1 cellular context compared by ENCODE assay signal in the genomic region with DNA sequence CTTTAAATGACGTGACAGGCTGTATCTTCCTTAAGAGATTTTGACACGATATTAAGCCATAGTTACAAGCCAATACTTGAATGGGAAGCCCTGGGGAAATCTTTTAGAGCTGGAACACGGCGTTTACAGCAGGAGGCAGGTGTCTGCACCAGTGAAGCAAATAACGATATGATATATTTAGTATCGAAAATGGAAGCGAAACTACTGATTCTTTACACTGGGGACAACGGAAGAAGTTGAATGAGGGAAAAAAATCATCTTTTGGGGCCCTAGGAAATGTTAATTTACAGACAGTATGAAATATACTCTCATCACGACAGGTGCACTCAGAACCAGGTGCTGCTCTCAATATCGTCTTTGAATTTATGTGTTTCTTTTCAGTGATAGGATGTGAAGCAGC.
TF ChIP-seq lines count a peak whose summit lies in the region.

No MANE protein-coding gene starts in this region.

TF ChIP-seq in GM12878, 131 proteins besides CTCF, POLR2A, EP300 and RAD21 (continued from another document and continues in another):
- TF ChIP-seq, protein P1, sequence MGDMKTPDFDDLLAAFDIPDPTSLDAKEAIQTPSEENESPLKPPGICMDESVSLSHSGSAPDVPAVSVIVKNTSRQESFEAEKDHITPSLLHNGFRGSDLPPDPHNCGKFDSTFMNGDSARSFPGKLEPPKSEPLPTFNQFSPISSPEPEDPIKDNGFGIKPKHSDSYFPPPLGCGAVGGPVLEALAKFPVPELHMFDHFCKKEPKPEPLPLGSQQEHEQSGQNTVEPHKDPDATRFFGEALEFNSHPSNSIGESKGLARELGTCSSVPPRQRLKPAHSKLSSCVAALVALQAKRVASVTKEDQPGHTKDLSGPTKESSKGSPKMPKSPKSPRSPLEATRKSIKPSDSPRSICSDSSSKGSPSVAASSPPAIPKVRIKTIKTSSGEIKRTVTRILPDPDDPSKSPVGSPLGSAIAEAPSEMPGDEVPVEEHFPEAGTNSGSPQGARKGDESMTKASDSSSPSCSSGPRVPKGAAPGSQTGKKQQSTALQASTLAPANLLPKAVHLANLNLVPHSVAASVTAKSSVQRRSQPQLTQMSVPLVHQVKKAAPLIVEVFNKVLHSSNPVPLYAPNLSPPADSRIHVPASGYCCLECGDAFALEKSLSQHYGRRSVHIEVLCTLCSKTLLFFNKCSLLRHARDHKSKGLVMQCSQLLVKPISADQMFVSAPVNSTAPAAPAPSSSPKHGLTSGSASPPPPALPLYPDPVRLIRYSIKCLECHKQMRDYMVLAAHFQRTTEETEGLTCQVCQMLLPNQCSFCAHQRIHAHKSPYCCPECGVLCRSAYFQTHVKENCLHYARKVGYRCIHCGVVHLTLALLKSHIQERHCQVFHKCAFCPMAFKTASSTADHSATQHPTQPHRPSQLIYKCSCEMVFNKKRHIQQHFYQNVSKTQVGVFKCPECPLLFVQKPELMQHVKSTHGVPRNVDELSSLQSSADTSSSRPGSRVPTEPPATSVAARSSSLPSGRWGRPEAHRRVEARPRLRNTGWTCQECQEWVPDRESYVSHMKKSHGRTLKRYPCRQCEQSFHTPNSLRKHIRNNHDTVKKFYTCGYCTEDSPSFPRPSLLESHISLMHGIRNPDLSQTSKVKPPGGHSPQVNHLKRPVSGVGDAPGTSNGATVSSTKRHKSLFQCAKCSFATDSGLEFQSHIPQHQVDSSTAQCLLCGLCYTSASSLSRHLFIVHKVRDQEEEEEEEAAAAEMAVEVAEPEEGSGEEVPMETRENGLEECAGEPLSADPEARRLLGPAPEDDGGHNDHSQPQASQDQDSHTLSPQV (IDR thresholded peaks at IDR 0.05) = no peak
- TF ChIP-seq PML (IDR thresholded peaks at IDR 0.05; ENCODE audit: low read length) = peak; percentile 49; the same call in 1 of the 2 replicates
- peak; percentile 93 for TF ChIP-seq MEF2B (IDR thresholded peaks at IDR 0.05; ENCODE audit: partially characterized antibody, poor library complexity, severe bottlenecking)
- TF ChIP-seq ZNF207 (IDR thresholded peaks at IDR 0.05; ENCODE audit: borderline replicate concordance) = no peak
- no peak for TF ChIP-seq TARDBP (IDR thresholded peaks at IDR 0.05; ENCODE audit: borderline replicate concordance)
- TF ChIP-seq, protein P2, sequence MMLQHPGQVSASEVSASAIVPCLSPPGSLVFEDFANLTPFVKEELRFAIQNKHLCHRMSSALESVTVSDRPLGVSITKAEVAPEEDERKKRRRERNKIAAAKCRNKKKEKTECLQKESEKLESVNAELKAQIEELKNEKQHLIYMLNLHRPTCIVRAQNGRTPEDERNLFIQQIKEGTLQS (IDR thresholded peaks at IDR 0.05; ENCODE audit: borderline replicate concordance, extremely low read depth, low read depth, low read length) = no peak
- TF ChIP-seq, protein P3, sequence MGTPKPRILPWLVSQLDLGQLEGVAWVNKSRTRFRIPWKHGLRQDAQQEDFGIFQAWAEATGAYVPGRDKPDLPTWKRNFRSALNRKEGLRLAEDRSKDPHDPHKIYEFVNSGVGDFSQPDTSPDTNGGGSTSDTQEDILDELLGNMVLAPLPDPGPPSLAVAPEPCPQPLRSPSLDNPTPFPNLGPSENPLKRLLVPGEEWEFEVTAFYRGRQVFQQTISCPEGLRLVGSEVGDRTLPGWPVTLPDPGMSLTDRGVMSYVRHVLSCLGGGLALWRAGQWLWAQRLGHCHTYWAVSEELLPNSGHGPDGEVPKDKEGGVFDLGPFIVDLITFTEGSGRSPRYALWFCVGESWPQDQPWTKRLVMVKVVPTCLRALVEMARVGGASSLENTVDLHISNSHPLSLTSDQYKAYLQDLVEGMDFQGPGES (IDR thresholded peaks at IDR 0.05) = no peak
- no peak for TF ChIP-seq CBFB (IDR thresholded peaks at IDR 0.05; ENCODE audit: low read depth)
- TF ChIP-seq ZZZ3 (IDR thresholded peaks at IDR 0.05; ENCODE audit: control insufficient read depth, insufficient read length, low read depth) = no peak
- no peak for TF ChIP-seq PAX8 (IDR thresholded peaks at IDR 0.05)
- TF ChIP-seq RBBP5 (conservative IDR thresholded peaks at IDR 0.05) = peak; percentile 41; the same call in 1 of the 2 replicates
- no peak for TF ChIP-seq ZSCAN29 (IDR thresholded peaks at IDR 0.05)
- no peak for TF ChIP-seq SMARCA5 (IDR thresholded peaks at IDR 0.05)
- TF ChIP-seq SRF (IDR thresholded peaks at IDR 0.05; ENCODE audit: low read depth in 2 of 2, low read length in 2 of 2) = no peak
- TF ChIP-seq ZNF217 (IDR thresholded peaks at IDR 0.05) = peak; percentile 65; the same call in 1 of the 2 replicates
- no peak for TF ChIP-seq POLR2AphosphoS5 (IDR thresholded peaks at IDR 0.05; ENCODE audit: low read length)
- no peak for TF ChIP-seq BACH1 (IDR thresholded peaks at IDR 0.05; ENCODE audit: borderline replicate concordance)
- peak; percentile 82 for TF ChIP-seq IKZF1 (conservative IDR thresholded peaks at IDR 0.05)
- no peak for TF ChIP-seq JUND (IDR thresholded peaks at IDR 0.05; ENCODE audit: low read depth, low read length)
- TF ChIP-seq PAX5 (IDR thresholded peaks at IDR 0.05; ENCODE audit: borderline replicate concordance, low read depth, low read length) = 0 out of 2 replicates have a peak, but pooled peaks have one; percentile 40
- TF ChIP-seq, protein P4, sequence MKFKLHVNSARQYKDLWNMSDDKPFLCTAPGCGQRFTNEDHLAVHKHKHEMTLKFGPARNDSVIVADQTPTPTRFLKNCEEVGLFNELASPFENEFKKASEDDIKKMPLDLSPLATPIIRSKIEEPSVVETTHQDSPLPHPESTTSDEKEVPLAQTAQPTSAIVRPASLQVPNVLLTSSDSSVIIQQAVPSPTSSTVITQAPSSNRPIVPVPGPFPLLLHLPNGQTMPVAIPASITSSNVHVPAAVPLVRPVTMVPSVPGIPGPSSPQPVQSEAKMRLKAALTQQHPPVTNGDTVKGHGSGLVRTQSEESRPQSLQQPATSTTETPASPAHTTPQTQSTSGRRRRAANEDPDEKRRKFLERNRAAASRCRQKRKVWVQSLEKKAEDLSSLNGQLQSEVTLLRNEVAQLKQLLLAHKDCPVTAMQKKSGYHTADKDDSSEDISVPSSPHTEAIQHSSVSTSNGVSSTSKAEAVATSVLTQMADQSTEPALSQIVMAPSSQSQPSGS (IDR thresholded peaks at IDR 0.05; ENCODE audit: low read length) = peak; percentile 78; the same call in 1 of the 2 replicates
- TF ChIP-seq, protein P5, sequence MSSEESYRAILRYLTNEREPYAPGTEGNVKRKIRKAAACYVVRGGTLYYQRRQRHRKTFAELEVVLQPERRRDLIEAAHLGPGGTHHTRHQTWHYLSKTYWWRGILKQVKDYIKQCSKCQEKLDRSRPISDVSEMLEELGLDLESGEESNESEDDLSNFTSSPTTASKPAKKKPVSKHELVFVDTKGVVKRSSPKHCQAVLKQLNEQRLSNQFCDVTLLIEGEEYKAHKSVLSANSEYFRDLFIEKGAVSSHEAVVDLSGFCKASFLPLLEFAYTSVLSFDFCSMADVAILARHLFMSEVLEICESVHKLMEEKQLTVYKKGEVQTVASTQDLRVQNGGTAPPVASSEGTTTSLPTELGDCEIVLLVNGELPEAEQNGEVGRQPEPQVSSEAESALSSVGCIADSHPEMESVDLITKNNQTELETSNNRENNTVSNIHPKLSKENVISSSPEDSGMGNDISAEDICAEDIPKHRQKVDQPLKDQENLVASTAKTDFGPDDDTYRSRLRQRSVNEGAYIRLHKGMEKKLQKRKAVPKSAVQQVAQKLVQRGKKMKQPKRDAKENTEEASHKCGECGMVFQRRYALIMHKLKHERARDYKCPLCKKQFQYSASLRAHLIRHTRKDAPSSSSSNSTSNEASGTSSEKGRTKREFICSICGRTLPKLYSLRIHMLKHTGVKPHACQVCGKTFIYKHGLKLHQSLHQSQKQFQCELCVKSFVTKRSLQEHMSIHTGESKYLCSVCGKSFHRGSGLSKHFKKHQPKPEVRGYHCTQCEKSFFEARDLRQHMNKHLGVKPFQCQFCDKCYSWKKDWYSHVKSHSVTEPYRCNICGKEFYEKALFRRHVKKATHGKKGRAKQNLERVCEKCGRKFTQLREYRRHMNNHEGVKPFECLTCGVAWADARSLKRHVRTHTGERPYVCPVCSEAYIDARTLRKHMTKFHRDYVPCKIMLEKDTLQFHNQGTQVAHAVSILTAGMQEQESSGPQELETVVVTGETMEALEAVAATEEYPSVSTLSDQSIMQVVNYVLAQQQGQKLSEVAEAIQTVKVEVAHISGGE (CRISPR knock-in tag; IDR thresholded peaks at IDR 0.05) = no peak
- TF ChIP-seq BRCA1 (IDR thresholded peaks at IDR 0.05; ENCODE audit: low read depth, low read length) = no peak
- TF ChIP-seq CHD2 (IDR thresholded peaks at IDR 0.05; ENCODE audit: borderline replicate concordance, low read depth, low read length) = no peak
- TF ChIP-seq, protein P6, sequence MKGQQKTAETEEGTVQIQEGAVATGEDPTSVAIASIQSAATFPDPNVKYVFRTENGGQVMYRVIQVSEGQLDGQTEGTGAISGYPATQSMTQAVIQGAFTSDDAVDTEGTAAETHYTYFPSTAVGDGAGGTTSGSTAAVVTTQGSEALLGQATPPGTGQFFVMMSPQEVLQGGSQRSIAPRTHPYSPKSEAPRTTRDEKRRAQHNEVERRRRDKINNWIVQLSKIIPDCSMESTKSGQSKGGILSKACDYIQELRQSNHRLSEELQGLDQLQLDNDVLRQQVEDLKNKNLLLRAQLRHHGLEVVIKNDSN (IDR thresholded peaks at IDR 0.05; ENCODE audit: borderline replicate concordance, extremely low read length, insufficient read depth, low read depth, low read length) = no peak
- peak; percentile 85 for TF ChIP-seq NFIC (IDR thresholded peaks at IDR 0.05; ENCODE audit: low read depth, low read length)
- peak; percentile 89 for TF ChIP-seq EED (IDR thresholded peaks at IDR 0.05; ENCODE audit: low read depth)
- TF ChIP-seq, protein P7, sequence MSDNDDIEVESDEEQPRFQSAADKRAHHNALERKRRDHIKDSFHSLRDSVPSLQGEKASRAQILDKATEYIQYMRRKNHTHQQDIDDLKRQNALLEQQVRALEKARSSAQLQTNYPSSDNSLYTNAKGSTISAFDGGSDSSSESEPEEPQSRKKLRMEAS (IDR thresholded peaks at IDR 0.05; ENCODE audit: low read depth, low read length) = no peak
- TF ChIP-seq FOXM1 (IDR thresholded peaks at IDR 0.05; ENCODE audit: low read depth, low read length) = peak; percentile 88
- no peak for TF ChIP-seq JUNB (IDR thresholded peaks at IDR 0.05)
- TF ChIP-seq CEBPB (IDR thresholded peaks at IDR 0.05; ENCODE audit: borderline replicate concordance in 1 of 2, low read depth in 2 of 2, low read length in 2 of 2) = no peak
- TF ChIP-seq ATF7 (IDR thresholded peaks at IDR 0.05; ENCODE audit: low read depth) = no peak
- no peak for TF ChIP-seq SUPT20H (IDR thresholded peaks at IDR 0.05; ENCODE audit: borderline replicate concordance, control insufficient read depth, low read depth, low read length)
- TF ChIP-seq KDM1A (IDR thresholded peaks at IDR 0.05; ENCODE audit: borderline replicate concordance) = no peak
- TF ChIP-seq KLF5 (IDR thresholded peaks at IDR 0.05; ENCODE audit: partially characterized antibody) = no peak
- TF ChIP-seq SREBF1 (IDR thresholded peaks at IDR 0.05; ENCODE audit: low read length) = no peak
- TF ChIP-seq SMAD1 (IDR thresholded peaks at IDR 0.05; ENCODE audit: low read depth, partially characterized antibody) = no peak
- TF ChIP-seq, protein P8, sequence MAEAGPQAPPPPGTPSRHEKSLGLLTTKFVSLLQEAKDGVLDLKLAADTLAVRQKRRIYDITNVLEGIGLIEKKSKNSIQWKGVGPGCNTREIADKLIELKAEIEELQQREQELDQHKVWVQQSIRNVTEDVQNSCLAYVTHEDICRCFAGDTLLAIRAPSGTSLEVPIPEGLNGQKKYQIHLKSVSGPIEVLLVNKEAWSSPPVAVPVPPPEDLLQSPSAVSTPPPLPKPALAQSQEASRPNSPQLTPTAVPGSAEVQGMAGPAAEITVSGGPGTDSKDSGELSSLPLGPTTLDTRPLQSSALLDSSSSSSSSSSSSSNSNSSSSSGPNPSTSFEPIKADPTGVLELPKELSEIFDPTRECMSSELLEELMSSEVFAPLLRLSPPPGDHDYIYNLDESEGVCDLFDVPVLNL (IDR thresholded peaks at IDR 0.05; ENCODE audit: low read depth, low read length) = no peak
- no peak for TF ChIP-seq STAT1 (conservative IDR thresholded peaks at IDR 0.05)
- peak; percentile 35; the same call in 1 of the 2 replicates for TF ChIP-seq RUNX3 (IDR thresholded peaks at IDR 0.05; ENCODE audit: low read length)
- TF ChIP-seq TCF7 (IDR thresholded peaks at IDR 0.05; ENCODE audit: borderline replicate concordance) = no peak
- TF ChIP-seq MYB (IDR thresholded peaks at IDR 0.05; ENCODE audit: borderline replicate concordance, low read depth, low read length) = 0 out of 2 replicates have a peak, but pooled peaks have one; percentile 25
- TF ChIP-seq, protein P9, sequence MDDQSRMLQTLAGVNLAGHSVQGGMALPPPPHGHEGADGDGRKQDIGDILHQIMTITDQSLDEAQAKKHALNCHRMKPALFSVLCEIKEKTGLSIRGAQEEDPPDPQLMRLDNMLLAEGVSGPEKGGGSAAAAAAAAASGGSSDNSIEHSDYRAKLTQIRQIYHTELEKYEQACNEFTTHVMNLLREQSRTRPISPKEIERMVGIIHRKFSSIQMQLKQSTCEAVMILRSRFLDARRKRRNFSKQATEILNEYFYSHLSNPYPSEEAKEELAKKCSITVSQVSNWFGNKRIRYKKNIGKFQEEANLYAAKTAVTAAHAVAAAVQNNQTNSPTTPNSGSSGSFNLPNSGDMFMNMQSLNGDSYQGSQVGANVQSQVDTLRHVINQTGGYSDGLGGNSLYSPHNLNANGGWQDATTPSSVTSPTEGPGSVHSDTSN (IDR thresholded peaks at IDR 0.05; ENCODE audit: insufficient replicate concordance, low read depth, low read length) = no peak
- TF ChIP-seq ASH2L (IDR thresholded peaks at IDR 0.05; ENCODE audit: borderline replicate concordance, low read depth) = peak; percentile 94; the same call in 1 of the 2 replicates
- no peak for TF ChIP-seq WRNIP1 (IDR thresholded peaks at IDR 0.05; ENCODE audit: borderline replicate concordance, low read depth, low read length)
- TF ChIP-seq HCFC1 (IDR thresholded peaks at IDR 0.05; ENCODE audit: low read length) = no peak
- no peak for TF ChIP-seq SUZ12 (IDR thresholded peaks at IDR 0.05; ENCODE audit: unreplicated experiment)
- no peak for TF ChIP-seq NR2F1 (conservative IDR thresholded peaks at IDR 0.05)
- no peak for TF ChIP-seq NR2C1 (IDR thresholded peaks at IDR 0.05)
- no peak for TF ChIP-seq GATAD2B (conservative IDR thresholded peaks at IDR 0.05; ENCODE audit: low read depth)
